ENCODE assay signal across 9 cellular contexts in genomic region chr10:37226524-37226923, GRCh38.
"Had no signal": no experiment of that assay in that cellular context is flagged by ENCODE, and none has a peak within 500 bp of the region (broad histone marks: within the 10 kb centered on the region; RNA-seq: fewer than 3 reads in every experiment).

No MANE protein-coding gene starts in this region.

- ATAC-seq: GM23338, K562 had no signal

- H3K4me2 ChIP-seq: GM23338 had no signal

- DNase-seq: H9, HCEC 1CT, Kasumi-1, KG1 had no signal

- H3K4me3 ChIP-seq: GM23338, K562 had no signal

- H2AFZ ChIP-seq: GM23338 had no signal

- FAIRE-seq: H1, H54, HTR-8/SVneo, K562 had no signal
